In genomic region chr7:1923409-1924053, GRCh38 we compare ENCODE assay signal across 27 cellular contexts.
DNase-seq lines count a peak whose midpoint lies in the region; ATAC-seq, FAIRE-seq and TF ChIP-seq lines count a peak whose summit lies in the region.
"Had no signal": no experiment of that assay in that cellular context is flagged by ENCODE, and none has a peak within 500 bp of the region (broad histone marks: within the 10 kb centered on the region; RNA-seq: fewer than 3 reads in every experiment).

No MANE protein-coding gene starts in this region.

- peak overlapping the region; percentile 61 for H3K4me3 Mint-ChIP-seq in T-helper 1 cell treated with Interleukin-12 subunit alpha and Interleukin-12 subunit beta and Interleukin-4 antibody, amounts not matched to agents 30 μg/mL and 1 μg/mL, for 36 hours
- H3K4me3 Mint-ChIP-seq in CD4-positive, alpha-beta T cell = peak overlapping the region; percentile 69
- H3K4me3 Mint-ChIP-seq in chondrocyte (ENCODE audit: unreplicated experiment) = no peak overlapping the region
- H3K4me3 Mint-ChIP-seq: stimulated activated effector memory CD8-positive, alpha-beta T cell treated with anti-CD3 and anti-CD28 coated beads, Interleukin-12 subunit alpha, Interleukin-12 subunit beta, amount 100 ng/mL, for 72 hours had no signal

- H3K27ac Mint-ChIP-seq in T-helper 1 cell treated with Interleukin-12 subunit alpha and Interleukin-12 subunit beta and Interleukin-4 antibody, amounts not matched to agents 30 μg/mL and 1 μg/mL, for 36 hours = no peak overlapping the region
- H3K27ac Mint-ChIP-seq in CD4-positive, alpha-beta T cell = peak overlapping the region; percentile 92
- peak overlapping the region; percentile 67 for H3K27ac Mint-ChIP-seq in chondrocyte (ENCODE audit: unreplicated experiment)
- H3K27ac Mint-ChIP-seq: HFFc6; stimulated activated effector memory CD8-positive, alpha-beta T cell treated with anti-CD3 and anti-CD28 coated beads, Interleukin-12 subunit alpha, Interleukin-12 subunit beta, amount 100 ng/mL, for 72 hours had no signal

- H3K79me2 ChIP-seq in osteoblast (ENCODE audit: insufficient read depth, low read length) = peaks cover 28% of the 10 kb centered on the region

- H3K4me1 Mint-ChIP-seq in T-helper 1 cell treated with Interleukin-12 subunit alpha and Interleukin-12 subunit beta and Interleukin-4 antibody, amounts not matched to agents 30 μg/mL and 1 μg/mL, for 36 hours (ENCODE audit: low read depth) = peaks cover 65% of the 10 kb centered on the region
- peaks cover 90% of the 10 kb centered on the region for H3K4me1 Mint-ChIP-seq in CD4-positive, alpha-beta T cell (ENCODE audit: low read depth)
- H3K4me1 Mint-ChIP-seq in chondrocyte (ENCODE audit: low read depth) = peaks cover 27% of the 10 kb centered on the region

- H3K9me3 ChIP-seq in CD4-positive, alpha-beta T cell (ENCODE audit: control insufficient read depth, low read length) = no peaks in the 10 kb centered on the region
- no peaks in the 10 kb centered on the region for H3K9me3 ChIP-seq in osteoblast (ENCODE audit: low read depth, low read length)
- H3K9me3 ChIP-seq: thyroid gland had no signal

- no peak for ATAC-seq in CD4-positive, alpha-beta T cell (ENCODE audit: poor library complexity)
- no peak for ATAC-seq in HG03135 (IDR thresholded peaks at IDR 0.05; ENCODE audit: unreplicated experiment)
- ATAC-seq: left cardiac atrium; stimulated activated effector memory CD8-positive, alpha-beta T cell treated with anti-CD3 and anti-CD28 coated beads, Interleukin-12 subunit alpha, Interleukin-12 subunit beta, amount 100 ng/mL, for 72 hours had no signal

- H3K4me3 ChIP-seq in osteoblast (ENCODE audit: insufficient read depth, low read length) = peak overlapping the region; percentile 27
- H3K4me3 ChIP-seq: cardiac muscle cell, skin epidermis, thyroid gland had no signal

- POLR2A ChIA-PET in CD4-positive, alpha-beta T cell (lab: Charles Lee) = interaction anchor here (1.2 to 4.5 kb wide), 2 partner anchors 10 to 17 kb away, joined by 3 to 71 read pairs; no protein-coding TSS in a partner anchor

- H3K27me3 ChIP-seq in CD4-positive, alpha-beta T cell (ENCODE audit: control insufficient read depth, insufficient read depth, low read length) = no peaks in the 10 kb centered on the region
- no peaks in the 10 kb centered on the region for H3K27me3 ChIP-seq in osteoblast (ENCODE audit: insufficient read depth, low read length)
- H3K27me3 ChIP-seq: cardiac muscle cell, thyroid gland had no signal

- peaks cover 7% of the 10 kb centered on the region for H4K20me1 ChIP-seq in osteoblast (ENCODE audit: insufficient read depth, low read length)

- peaks cover 23% of the 10 kb centered on the region for H3K4me1 ChIP-seq in osteoblast (ENCODE audit: insufficient read depth, low read length)

- no peak for TF ChIP-seq CTCF in CD4-positive, alpha-beta T cell (IDR thresholded peaks at IDR 0.05)
- TF ChIP-seq CTCF in chondrocyte (IDR thresholded peaks at IDR 0.05) (no peak), osteoblast (IDR thresholded peaks at IDR 0.05; ENCODE audit: extremely low read depth, low read depth, low read length) (no peak), D721Med (IDR thresholded peaks at IDR 0.05; ENCODE audit: insufficient read depth, missing control alignments) (no peak)

- H3K9me3 Mint-ChIP-seq in T-helper 1 cell treated with Interleukin-12 subunit alpha and Interleukin-12 subunit beta and Interleukin-4 antibody, amounts not matched to agents 30 μg/mL and 1 μg/mL, for 36 hours = no peaks in the 10 kb centered on the region
- H3K9me3 Mint-ChIP-seq in CD4-positive, alpha-beta T cell = no peaks in the 10 kb centered on the region
- H3K9me3 Mint-ChIP-seq in chondrocyte (ENCODE audit: low read depth) = no peaks in the 10 kb centered on the region
- H3K9me3 Mint-ChIP-seq: HFFc6; stimulated activated effector memory CD8-positive, alpha-beta T cell treated with anti-CD3 and anti-CD28 coated beads, Interleukin-12 subunit alpha, Interleukin-12 subunit beta, amount 100 ng/mL, for 72 hours had no signal

- DNase-seq in T-helper 1 cell (no peak), chondrocyte (ENCODE audit: low spot score) (no peak), osteoblast (ENCODE audit: insufficient read length, low spot score, missing footprints) (no peak), D721Med (ENCODE audit: insufficient read length, low spot score) (no peak), Kasumi-1 (lab: John Stamatoyannopoulos, UW) (no peak)
- DNase-seq in CD4-positive, alpha-beta T cell = no peak
- DNase-seq: activated CD4-positive, alpha-beta T cell treated with anti-CD3 and anti-CD28 coated beads for 4 hours; activated CD8-positive, alpha-beta memory T cell treated with anti-CD3 and anti-CD28 coated beads, Interleukin-2, amount 50 U/mL, for 4 hours; activated gamma-delta T cell; Karpas-422; left cardiac atrium; midbrain; NCI-H1092 treated with DMSO at 0.1 percent for 48 hours; NCI-H2029 treated with DMSO at 0.1 percent for 48 hours; NCI-H345; OCI-M1; Right ventricle myocardium superior; stimulated activated CD4-positive, alpha-beta T cell treated with anti-CD3 and anti-CD28 coated beads, Interleukin-2, amount 100 ng/mL, for 24 hours; thyroid gland had no signal

- H3K27me3 Mint-ChIP-seq in T-helper 1 cell treated with Interleukin-12 subunit alpha and Interleukin-12 subunit beta and Interleukin-4 antibody, amounts not matched to agents 30 μg/mL and 1 μg/mL, for 36 hours (ENCODE audit: low read depth) = peaks cover 33% of the 10 kb centered on the region
- H3K27me3 Mint-ChIP-seq in CD4-positive, alpha-beta T cell = no peaks in the 10 kb centered on the region
- H3K27me3 Mint-ChIP-seq in chondrocyte (ENCODE audit: low read depth) = no peaks in the 10 kb centered on the region

- peaks cover 37% of the 10 kb centered on the region for H3K36me3 Mint-ChIP-seq in T-helper 1 cell treated with Interleukin-12 subunit alpha and Interleukin-12 subunit beta and Interleukin-4 antibody, amounts not matched to agents 30 μg/mL and 1 μg/mL, for 36 hours (ENCODE audit: low read depth)
- peaks cover 71% of the 10 kb centered on the region for H3K36me3 Mint-ChIP-seq in CD4-positive, alpha-beta T cell (ENCODE audit: low read depth)
- peaks cover 6% of the 10 kb centered on the region for H3K36me3 Mint-ChIP-seq in chondrocyte (ENCODE audit: low read depth)

- no peaks in the 10 kb centered on the region for H3K36me3 ChIP-seq in osteoblast (ENCODE audit: insufficient read depth, low read length)
- H3K36me3 ChIP-seq: cardiac muscle cell, thyroid gland had no signal

- no peak overlapping the region for H3K27ac ChIP-seq in CD4-positive, alpha-beta T cell (ENCODE audit: low read depth, low read length)
- H3K27ac ChIP-seq in osteoblast (ENCODE audit: low read depth, low read length) = peak overlapping the region; percentile 73
- H3K27ac ChIP-seq: 22Rv1, cardiac muscle cell, thyroid gland had no signal

- no peak for FAIRE-seq in D721Med (lab: Jason Lieb, UNC)
- FAIRE-seq: endothelial cell of umbilical vein had no signal

- intact Hi-C loops in CD4-positive, alpha-beta T cell (cut with DNase I, micrococcal nuclease) = loop anchor here (1.0 to 10.0 kb wide), 3 partner anchors 34 to 259 kb away; no protein-coding TSS in a partner anchor

- H3K4me2 ChIP-seq in osteoblast (ENCODE audit: insufficient read depth, low read length) = peak overlapping the region; percentile 75

- no peak overlapping the region for H2AFZ ChIP-seq in osteoblast (ENCODE audit: low read length)

- CTCF ChIA-PET in CD4-positive, alpha-beta T cell (lab: Charles Lee) = no interaction called here
